In genomic region chr1:6198646-6199297, GRCh38 we compare ENCODE assay signal across 2 cellular contexts.
TF ChIP-seq lines count a peak whose summit lies in the region.

No MANE protein-coding gene starts in this region.

TF ChIP-seq in H1, 55 proteins besides CTCF, POLR2A, EP300 and RAD21:
- no peak for TF ChIP-seq CHD7 (IDR thresholded peaks at IDR 0.05; ENCODE audit: insufficient replicate concordance, low read length)
- TF ChIP-seq SP4 (IDR thresholded peaks at IDR 0.05; ENCODE audit: low read length) = no peak
- peak; percentile 2 for TF ChIP-seq KDM4A (IDR thresholded peaks at IDR 0.05; ENCODE audit: low read depth, low read length, severe bottlenecking)
- 0 out of 4 replicates have a peak, but pooled peaks of 1 of the 2 experiments have one; percentile 17 for TF ChIP-seq SIN3A (conservative IDR thresholded peaks at IDR 0.05 in 1 of 2, IDR thresholded peaks at IDR 0.05 in 1 of 2; ENCODE audit: low read depth in 1 of 2, low read length in 2 of 2)
- no peak for TF ChIP-seq BCL11A (IDR thresholded peaks at IDR 0.05; ENCODE audit: low read depth in 2 of 2, low read length in 2 of 2)
- TF ChIP-seq HDAC6 (IDR thresholded peaks at IDR 0.05; ENCODE audit: low read depth, low read length) = no peak
- no peak for TF ChIP-seq CREB1 (IDR thresholded peaks at IDR 0.05)
- no peak for TF ChIP-seq TAF7 (optimal IDR thresholded peaks at IDR 0.05; ENCODE audit: borderline replicate concordance, low read depth, low read length)

TF ChIP-seq in GM12891, 5 proteins besides CTCF, POLR2A, EP300 and RAD21:
- TF ChIP-seq POLR2AphosphoS5 (IDR thresholded peaks at IDR 0.05; ENCODE audit: low read depth, low read length) (no peak), PAX5 (IDR thresholded peaks at IDR 0.05; ENCODE audit: insufficient read depth, low read length, severe bottlenecking) (no peak), SPI1 (IDR thresholded peaks at IDR 0.05; ENCODE audit: low read depth, low read length) (no peak), TAF1 (IDR thresholded peaks at IDR 0.05; ENCODE audit: low read depth, low read length) (no peak), POU2F2 (IDR thresholded peaks at IDR 0.05; ENCODE audit: low read depth, low read length) (no peak)
TF ChIP-seq in GM12891: peak in this region for 0.
